Comparison of ENCODE assay signal across 13 cellular contexts in the genomic region with DNA sequence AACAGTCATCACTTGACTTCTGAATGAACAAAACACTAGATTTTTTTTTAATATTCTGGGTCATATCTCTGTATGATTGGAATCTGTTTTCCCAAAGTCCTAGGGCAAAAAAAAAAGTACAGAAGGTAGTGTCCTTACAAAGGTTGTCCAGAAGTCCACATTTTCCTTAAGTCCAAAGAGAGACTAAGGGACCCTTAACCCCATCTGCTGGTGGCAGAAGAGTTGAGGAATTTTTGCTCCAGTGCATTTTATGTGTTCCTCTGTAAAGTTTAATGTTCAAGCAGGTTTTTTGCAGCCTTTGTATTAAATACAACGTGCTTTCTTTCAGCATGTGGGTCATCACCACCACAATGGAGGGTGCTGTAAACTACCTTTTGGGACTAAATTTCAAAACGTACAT.
DNase-seq lines count a peak whose midpoint lies in the region; ATAC-seq, FAIRE-seq and TF ChIP-seq lines count a peak whose summit lies in the region.
"Had no signal": no experiment of that assay in that cellular context is flagged by ENCODE, and none has a peak within 500 bp of the region (broad histone marks: within the 10 kb centered on the region; RNA-seq: fewer than 3 reads in every experiment).

No MANE protein-coding gene starts in this region.

- TF ChIP-seq POLR2A in HepG2 (IDR thresholded peaks at IDR 0.05; ENCODE audit: insufficient read depth in 1 of 2, low read depth in 2 of 2, low read length in 2 of 2) (no peak), right lobe of liver (IDR thresholded peaks at IDR 0.05) (no peak)

- in situ Hi-C loops in HepG2 (cut with HindIII; ENCODE audit: extremely low pct_ligation_motif_present, low pct_unique_long_range_greater_than_20kb): loop anchor here (10.0 kb wide), 1 partner anchor 345 kb away; no protein-coding TSS in a partner anchor
- in situ Hi-C loops in G401 (cut with HindIII; ENCODE audit: low sequenced_read_pairs): no loop called here

- H3K9me2 ChIP-seq in Karpas-422 (replicated peaks; ENCODE audit: insufficient read depth, low read length): no peaks in the 10 kb centered on the region

- H3K4me1 ChIP-seq in HepG2 (ENCODE audit: insufficient read depth, low read length): peaks cover 8% of the 10 kb centered on the region; the same call in 1 of the 2 replicates
- H3K4me1 ChIP-seq in right lobe of liver: no peaks in the 10 kb centered on the region
- H3K4me1 ChIP-seq in RWPE2 (ENCODE audit: insufficient read depth, poor library complexity, severe bottlenecking): no peaks in the 10 kb centered on the region
- H3K4me1 ChIP-seq in upper lobe of right lung: no peaks in the 10 kb centered on the region
- no peaks in the 10 kb centered on the region for H3K4me1 ChIP-seq in Karpas-422 (ENCODE audit: low read length)
- H3K4me1 ChIP-seq: pancreas had no signal

- TF ChIP-seq RAD21 in HepG2 (CRISPR knock-in tag; IDR thresholded peaks at IDR 0.05): 0 out of 2 replicates have a peak, but pooled peaks have one; percentile 29

- H3K79me2 ChIP-seq in HepG2 (ENCODE audit: insufficient read depth, low read length) (no peaks in the 10 kb centered on the region), Karpas-422 (ENCODE audit: low read length) (no peaks in the 10 kb centered on the region)

- H2AFZ ChIP-seq in HepG2 (ENCODE audit: low read length): no peak overlapping the region
- no peak overlapping the region for H2AFZ ChIP-seq in Karpas-422 (ENCODE audit: low read length)

- BruUV-seq in HepG2 (replicated peaks; lab: Mats Ljungman, UMichigan): no TSS peak

- H3K9ac ChIP-seq in HepG2 (ENCODE audit: insufficient read depth, low read depth, low read length): no peak overlapping the region
- H3K9ac ChIP-seq in Karpas-422 (ENCODE audit: low read length): no peak overlapping the region

- peak; percentile 23 for DNase-seq in HepG2 (ENCODE audit: low spot score)
- DNase-seq in right lobe of liver: no peak
- no peak for DNase-seq in RWPE2 (ENCODE audit: low spot score)
- peak; percentile 65 for DNase-seq in fibroblast of pulmonary artery (ENCODE audit: low read depth)
- DNase-seq in upper lobe of right lung: no peak
- DNase-seq in Karpas-422: no peak
- DNase-seq in G401 (ENCODE audit: low spot score): no peak
- DNase-seq: activated CD4-positive, alpha-beta T cell treated with anti-CD3 and anti-CD28 coated beads for 36 hours; amygdala; CD4-positive, CD25-positive, alpha-beta regulatory T cell; pancreas had no signal

- 2% methylated on average over 2 of the region's 2 CpGs for WGBS in HepG2 (ENCODE audit: low lambda C conversion rate)
- 12% methylated on average over 2 of the region's 2 CpGs for WGBS in right lobe of liver (ENCODE audit: insufficient coverage, low coverage, low lambda C conversion rate, missing lambda C conversion rate)

- no peak for TF ChIP-seq EP300 in HepG2 (IDR thresholded peaks at IDR 0.05; ENCODE audit: low read depth in 2 of 2, low read length in 2 of 2)
- TF ChIP-seq EP300 in HepG2 (CRISPR knock-in tag; IDR thresholded peaks at IDR 0.05; ENCODE audit: borderline replicate concordance): no peak

- H3K4me3 ChIP-seq in HepG2 (replicated peaks in 1 of 3; ENCODE audit: insufficient read depth in 1 of 3, low read depth in 2 of 3, low read length in 3 of 3) (no peak overlapping the region), right lobe of liver (no peak overlapping the region), RWPE2 (ENCODE audit: severe bottlenecking) (no peak overlapping the region), fibroblast of pulmonary artery (replicated peaks; ENCODE audit: low read depth, low read length) (no peak overlapping the region), upper lobe of right lung (no peak overlapping the region), Karpas-422 (ENCODE audit: low read length) (no peak overlapping the region)
- H3K4me3 ChIP-seq: pancreas had no signal

- H3K27ac ChIP-seq in HepG2 (ENCODE audit: extremely low read length, insufficient read depth, low read length) (no peak overlapping the region), right lobe of liver (no peak overlapping the region), RWPE2 (ENCODE audit: poor library complexity, severe bottlenecking) (no peak overlapping the region), upper lobe of right lung (no peak overlapping the region), Karpas-422 (ENCODE audit: low read length) (no peak overlapping the region)
- H3K27ac ChIP-seq: pancreas had no signal

- intact Hi-C loops in HepG2 (cut with micrococcal nuclease; ENCODE audit: unreplicated experiment): loop anchor here (1.0 kb wide), 1 partner anchor 178 kb away; no protein-coding TSS in a partner anchor
- intact Hi-C loops in right lobe of liver (cut with DNase I): no loop called here
- intact Hi-C loops in upper lobe of right lung (cut with DNase I): no loop called here

- CTCF ChIA-PET in HepG2 (lab: Yijun Ruan, JAX; ENCODE audit: low intra/inter-chr PET ratio, low total read pairs): interaction anchor here (1.2 to 1.6 kb wide), 2 partner anchors 178 to 347 kb away, joined by 4 to 8 read pairs; no protein-coding TSS in a partner anchor

- H3K27me3 ChIP-seq in HepG2 (ENCODE audit: control insufficient read depth in 1 of 2, insufficient read depth in 2 of 2, low read length in 2 of 2): peaks cover 0 to 18% of the 10 kb centered on the region in 2 experiments; a peak in 2 of 5 replicates
- no peaks in the 10 kb centered on the region for H3K27me3 ChIP-seq in right lobe of liver
- H3K27me3 ChIP-seq in RWPE2 (ENCODE audit: insufficient read depth, poor library complexity, severe bottlenecking): no peaks in the 10 kb centered on the region
- H3K27me3 ChIP-seq in upper lobe of right lung: no peaks in the 10 kb centered on the region
- no peaks in the 10 kb centered on the region for H3K27me3 ChIP-seq in Karpas-422 (ENCODE audit: low read length)
- H3K27me3 ChIP-seq: pancreas had no signal

- POLR2A ChIA-PET in HepG2 (lab: Yijun Ruan, JAX): no interaction called here

- H4K20me1 ChIP-seq in HepG2 (ENCODE audit: insufficient read depth, low read length) (no peaks in the 10 kb centered on the region), Karpas-422 (ENCODE audit: insufficient read depth, low read depth, low read length) (no peaks in the 10 kb centered on the region)

- H3K9me3 ChIP-seq in HepG2 (ENCODE audit: low read length) (no peaks in the 10 kb centered on the region), right lobe of liver (no peaks in the 10 kb centered on the region), RWPE2 (ENCODE audit: severe bottlenecking) (no peaks in the 10 kb centered on the region), upper lobe of right lung (no peaks in the 10 kb centered on the region), Karpas-422 (ENCODE audit: low read length) (no peaks in the 10 kb centered on the region)
- H3K9me3 ChIP-seq: pancreas had no signal

- H3K4me2 ChIP-seq in HepG2 (ENCODE audit: low read depth, low read length) (no peak overlapping the region), Karpas-422 (ENCODE audit: low read depth, low read length, poor library complexity, severe bottlenecking) (no peak overlapping the region)

- TF ChIP-seq CTCF in HepG2 (CRISPR knock-in tag; IDR thresholded peaks at IDR 0.05) (0 out of 2 replicates have a peak, but pooled peaks have one; percentile 36), right lobe of liver (IDR thresholded peaks at IDR 0.05) (peak in 1 of 4 donors; percentile 7), RWPE2 (IDR thresholded peaks at IDR 0.05; ENCODE audit: poor library complexity, severe bottlenecking) (peak; percentile 52), fibroblast of pulmonary artery (IDR thresholded peaks at IDR 0.05; ENCODE audit: low read length, missing control alignments) (peak; percentile 56), upper lobe of right lung (IDR thresholded peaks at IDR 0.05) (peak; percentile 18)

- ATAC-seq in HepG2: peak; percentile 50; the same call in 2 of the 3 replicates
- ATAC-seq in right lobe of liver: no peak
- no peak for ATAC-seq in RWPE2 (ENCODE audit: low read depth)
- no peak for ATAC-seq in upper lobe of right lung
- no peak for ATAC-seq in GM21529 (IDR thresholded peaks at IDR 0.05; ENCODE audit: unreplicated experiment)
- ATAC-seq: activated CD4-positive, alpha-beta T cell treated with anti-CD3 and anti-CD28 coated beads for 36 hours; pancreas had no signal

- peak; percentile 12 for FAIRE-seq in HepG2 (lab: Jason Lieb, UNC)
- FAIRE-seq: H54, pancreas had no signal

- H3K36me3 ChIP-seq in HepG2 (replicated peaks in 1 of 2; ENCODE audit: control insufficient read depth in 1 of 2, insufficient read depth in 2 of 2, low read length in 2 of 2) (no peaks in the 10 kb centered on the region), right lobe of liver (no peaks in the 10 kb centered on the region), RWPE2 (ENCODE audit: low read depth) (no peaks in the 10 kb centered on the region), upper lobe of right lung (no peaks in the 10 kb centered on the region), Karpas-422 (ENCODE audit: insufficient read depth, low read length) (no peaks in the 10 kb centered on the region)
- H3K36me3 ChIP-seq: pancreas had no signal

TF ChIP-seq in HepG2, 621 proteins besides CTCF, POLR2A, EP300 and RAD21 (continues in another document):
- TF ChIP-seq SRY (CRISPR knock-in tag; IDR thresholded peaks at IDR 0.05) (no peak), ZNF777 (CRISPR knock-in tag; IDR thresholded peaks at IDR 0.05) (no peak), CBX2 (IDR thresholded peaks at IDR 0.05; ENCODE audit: low read depth, low read length) (no peak), CBX2 (CRISPR knock-in tag; IDR thresholded peaks at IDR 0.05; ENCODE audit: low read depth) (no peak), ZSCAN22 (CRISPR knock-in tag; IDR thresholded peaks at IDR 0.05) (no peak)
- TF ChIP-seq, protein P1, sequence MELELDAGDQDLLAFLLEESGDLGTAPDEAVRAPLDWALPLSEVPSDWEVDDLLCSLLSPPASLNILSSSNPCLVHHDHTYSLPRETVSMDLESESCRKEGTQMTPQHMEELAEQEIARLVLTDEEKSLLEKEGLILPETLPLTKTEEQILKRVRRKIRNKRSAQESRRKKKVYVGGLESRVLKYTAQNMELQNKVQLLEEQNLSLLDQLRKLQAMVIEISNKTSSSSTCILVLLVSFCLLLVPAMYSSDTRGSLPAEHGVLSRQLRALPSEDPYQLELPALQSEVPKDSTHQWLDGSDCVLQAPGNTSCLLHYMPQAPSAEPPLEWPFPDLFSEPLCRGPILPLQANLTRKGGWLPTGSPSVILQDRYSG (CRISPR knock-in tag; IDR thresholded peaks at IDR 0.05): no peak

Comparison
In these comparisons a context has a peak if more than half of its experiments do, and no peak if none do; other contexts are left out.
1. DNase-seq: peak in HepG2 (single experiment) and fibroblast of pulmonary artery (single experiment); none in right lobe of liver (0 of 3), RWPE2 (single experiment), upper lobe of right lung (single experiment), Karpas-422 (single experiment) and G401 (single experiment).